Comparison of ENCODE assay signal across 14 cellular contexts in genomic region chr2:55302241-55302640, GRCh38. TPM values are rescaled to one million over a fixed set of nuclear protein-coding genes. Genes with fewer than 3 reads are reported as not detected.
DNase-seq lines count a peak whose midpoint lies in the region; ATAC-seq, FAIRE-seq and TF ChIP-seq lines count a peak whose summit lies in the region.
"Had no signal": no experiment of that assay in that cellular context is flagged by ENCODE, and none has a peak within 500 bp of the region (broad histone marks: within the 10 kb centered on the region; RNA-seq: fewer than 3 reads in every experiment).

No MANE protein-coding gene starts in this region.

- H3K27me3 ChIP-seq in CD4-positive, alpha-beta T cell (ENCODE audit: control insufficient read depth, insufficient read depth, low read length), result no peaks in the 10 kb centered on the region

- H3K36me3 Mint-ChIP-seq in CD4-positive, alpha-beta T cell (ENCODE audit: low read depth), result no peaks in the 10 kb centered on the region
- peaks cover 49 to 73% of the 10 kb centered on the region in 2 donors for H3K36me3 Mint-ChIP-seq in CD14-positive monocyte

- H3K27me3 Mint-ChIP-seq in CD4-positive, alpha-beta T cell, result no peaks in the 10 kb centered on the region
- no peaks in the 10 kb centered on the region for H3K27me3 Mint-ChIP-seq in CD14-positive monocyte (ENCODE audit: low read depth in 3 of 3)

- H3K4me1 Mint-ChIP-seq in CD4-positive, alpha-beta T cell (ENCODE audit: low read depth), result no peaks in the 10 kb centered on the region
- H3K4me1 Mint-ChIP-seq in CD14-positive monocyte, result no peaks in the 10 kb centered on the region
- H3K4me1 Mint-ChIP-seq: nephron had no signal

- no peak for DNase-seq in GM12891 (ENCODE audit: insufficient read length, low spot score)
- no peak for DNase-seq in CD4-positive, alpha-beta T cell
- DNase-seq in CD14-positive monocyte (ENCODE audit: low spot score), result no peak
- no peak for DNase-seq in NCI-H2029 (lab: John Stamatoyannopoulos, UW)
- DNase-seq in GM03348 (ENCODE audit: low spot score), result no peak
- DNase-seq: C1 segment of cervical spinal cord, cerebellar nuclear complex, kidney, NCI-H2227 treated with DMSO at 0.1 percent for 48 hours had no signal

- no peak overlapping the region for H3K27ac ChIP-seq in CD4-positive, alpha-beta T cell (ENCODE audit: low read depth, low read length)

- POLR2A ChIA-PET in CD4-positive, alpha-beta T cell (lab: Charles Lee), result no interaction called here

- TF ChIP-seq POLR2A in GM12891 (IDR thresholded peaks at IDR 0.05; ENCODE audit: low read depth, low read length), result no peak

- intact Hi-C loops in CD4-positive, alpha-beta T cell (cut with DNase I, micrococcal nuclease), result no loop called here
- intact Hi-C loops in CD14-positive monocyte (cut with micrococcal nuclease), result no loop called here

- no peaks in the 10 kb centered on the region for H3K9me3 ChIP-seq in CD4-positive, alpha-beta T cell (ENCODE audit: control insufficient read depth, low read length)

- H3K27ac Mint-ChIP-seq in CD4-positive, alpha-beta T cell, result no peak overlapping the region
- H3K27ac Mint-ChIP-seq in CD14-positive monocyte, result no peak overlapping the region
- H3K27ac Mint-ChIP-seq: activated T-helper 2 cell treated with anti-CD3 and anti-CD28 coated beads, Interferon-gamma antibody, Interleukin-2, Interleukin-4, amounts not matched to agents 10 μg/mL and 5 μg/mL and 100 μg/mL, durations not matched to agents 14 hours and 24 hours and 36 hours; nephron had no signal

- CTCF ChIA-PET in CD4-positive, alpha-beta T cell (lab: Charles Lee), result no interaction called here

- ATAC-seq in GM19035 (IDR thresholded peaks at IDR 0.05; ENCODE audit: unreplicated experiment), result peak; percentile 85
- peak; percentile 73 for ATAC-seq in HG02623 (IDR thresholded peaks at IDR 0.05; ENCODE audit: unreplicated experiment)
- ATAC-seq in HG03442 (IDR thresholded peaks at IDR 0.05; ENCODE audit: unreplicated experiment), result peak; percentile 86
- no peak for ATAC-seq in CD4-positive, alpha-beta T cell (ENCODE audit: poor library complexity)

- peak; percentile 52 for FAIRE-seq in GM12891 (lab: Jason Lieb, UNC)
- FAIRE-seq: kidney had no signal

- no peak for TF ChIP-seq CTCF in CD4-positive, alpha-beta T cell (IDR thresholded peaks at IDR 0.05)
- TF ChIP-seq CTCF in CD14-positive monocyte (IDR thresholded peaks at IDR 0.05), result no peak

- no peaks in the 10 kb centered on the region for H3K9me3 Mint-ChIP-seq in CD4-positive, alpha-beta T cell
- H3K9me3 Mint-ChIP-seq in CD14-positive monocyte, result no peaks in the 10 kb centered on the region
- H3K9me3 Mint-ChIP-seq: activated T-helper 2 cell treated with anti-CD3 and anti-CD28 coated beads, Interferon-gamma antibody, Interleukin-2, Interleukin-4, amounts not matched to agents 10 μg/mL and 5 μg/mL and 100 μg/mL, durations not matched to agents 14 hours and 24 hours and 36 hours; nephron had no signal

- H3K4me3 Mint-ChIP-seq in CD4-positive, alpha-beta T cell, result no peak overlapping the region
- no peak overlapping the region for H3K4me3 Mint-ChIP-seq in CD14-positive monocyte
- H3K4me3 Mint-ChIP-seq: nephron had no signal

TF ChIP-seq in GM12891, 5 proteins besides CTCF, POLR2A, EP300 and RAD21:
- TF ChIP-seq POLR2AphosphoS5 (IDR thresholded peaks at IDR 0.05; ENCODE audit: low read depth, low read length) (no peak), POU2F2 (IDR thresholded peaks at IDR 0.05; ENCODE audit: low read depth, low read length) (no peak), SPI1 (IDR thresholded peaks at IDR 0.05; ENCODE audit: low read depth, low read length) (no peak), PAX5 (IDR thresholded peaks at IDR 0.05; ENCODE audit: insufficient read depth, low read length, severe bottlenecking) (no peak), TAF1 (IDR thresholded peaks at IDR 0.05; ENCODE audit: low read depth, low read length) (no peak)

RNA-seq across cellular contexts. Expression of gene MTIF2, which starts 33.2 kb away (rescaled TPM):
- polyA plus RNA-seq in GM12891 (2012; ENCODE audit: low read depth, missing spikeins), result 26.7 TPM
- 10 to 100 TPM; 13.0 to 15.6 TPM for total RNA-seq in CD4-positive, alpha-beta T cell
- 10 to 100 TPM in 1 of 2 donors, 1 to 10 TPM in 1; 8.1 to 12.5 TPM for polyA plus RNA-seq in CD14-positive monocyte
